Comparison of ENCODE assay signal across 1 cellular context in the genomic region with DNA sequence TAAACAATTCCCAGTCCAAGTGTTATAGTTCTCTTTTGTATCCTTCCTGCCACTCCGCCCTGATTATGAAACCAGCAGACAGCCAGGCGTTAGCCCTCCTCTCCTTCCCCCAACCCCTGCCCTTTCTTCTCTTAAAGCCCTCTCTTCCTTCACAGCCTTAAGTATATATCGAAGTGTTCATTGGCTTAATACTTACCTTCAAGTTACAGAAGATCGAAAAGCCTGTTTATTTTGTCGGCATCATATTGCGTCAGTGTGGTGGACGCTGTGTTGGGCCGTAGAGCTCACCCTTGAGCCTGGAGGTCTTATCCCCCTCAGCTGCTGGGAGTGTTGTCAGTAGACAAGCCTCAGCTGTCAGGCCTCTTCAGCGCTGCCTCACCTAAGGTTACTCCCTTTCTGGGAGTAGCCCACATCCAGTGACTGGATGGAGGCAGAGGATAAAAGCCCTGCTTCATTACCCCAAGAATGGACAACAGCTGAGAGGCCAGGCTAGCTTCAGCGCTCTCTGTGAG.
TF ChIP-seq lines count a peak whose summit lies in the region.

No MANE protein-coding gene starts in this region.

TF ChIP-seq in IMR-90, 13 proteins besides CTCF, POLR2A, EP300 and RAD21 (continued from another document):
- TF ChIP-seq MAZ (IDR thresholded peaks at IDR 0.05; ENCODE audit: borderline replicate concordance, low read depth, low read length) (no peak), SMC3 (IDR thresholded peaks at IDR 0.05; ENCODE audit: low read depth, low read length) (no peak), MXI1 (IDR thresholded peaks at IDR 0.05; ENCODE audit: borderline replicate concordance, low read depth, low read length) (no peak), FOS (IDR thresholded peaks at IDR 0.05; ENCODE audit: low read depth, low read length) (no peak), NFE2L2 (IDR thresholded peaks at IDR 0.05; ENCODE audit: low read depth, low read length) (no peak), ELK1 (IDR thresholded peaks at IDR 0.05; ENCODE audit: borderline replicate concordance, low read depth, low read length) (no peak), RCOR1 (IDR thresholded peaks at IDR 0.05; ENCODE audit: insufficient replicate concordance, low read length) (no peak), BHLHE40 (IDR thresholded peaks at IDR 0.05; ENCODE audit: low read depth, low read length) (no peak)
TF ChIP-seq in IMR-90: peak in this region for 0.
